In genomic region chr12:63400746-63401145, GRCh38 we compare ENCODE assay signal across 13 cellular contexts.
DNase-seq lines count a peak whose midpoint lies in the region; ATAC-seq, FAIRE-seq and TF ChIP-seq lines count a peak whose summit lies in the region.
"Had no signal": no experiment of that assay in that cellular context is flagged by ENCODE, and none has a peak within 500 bp of the region (broad histone marks: within the 10 kb centered on the region; RNA-seq: fewer than 3 reads in every experiment).

No MANE protein-coding gene starts in this region.

- H3K9me3 Mint-ChIP-seq in astrocyte (ENCODE audit: unreplicated experiment), result peaks cover 8% of the 10 kb centered on the region

- peaks cover 6% of the 10 kb centered on the region for H3K27me3 Mint-ChIP-seq in astrocyte (ENCODE audit: low read depth, unreplicated experiment)

- no peaks in the 10 kb centered on the region for H3K4me1 Mint-ChIP-seq in astrocyte (ENCODE audit: low read depth, unreplicated experiment)

- H3K9ac ChIP-seq in astrocyte (ENCODE audit: low read length), result no peak overlapping the region

- in situ Hi-C loops in Caki2 (cut with HindIII; ENCODE audit: low pct_unique_long_range_greater_than_20kb, low sequenced_read_pairs), result no loop called here

- H3K4me3 Mint-ChIP-seq in astrocyte (ENCODE audit: unreplicated experiment), result no peak overlapping the region
- H3K4me3 Mint-ChIP-seq: activated CD8-positive, alpha-beta T cell treated with anti-CD3 and anti-CD28 coated beads, Interleukin-2, amount 10 ng/mL, durations not matched to agents 7 days and 5 days had no signal

- no peaks in the 10 kb centered on the region for H3K36me3 Mint-ChIP-seq in astrocyte (ENCODE audit: low read depth, unreplicated experiment)
- H3K36me3 Mint-ChIP-seq: activated naive CD4-positive, alpha-beta T cell treated with anti-CD3 and anti-CD28 coated beads, Interleukin-2, amount 50 U/mL, for 72 hours had no signal

- H3K4me1 ChIP-seq in astrocyte (ENCODE audit: insufficient read depth, low read length), result no peaks in the 10 kb centered on the region
- H3K4me1 ChIP-seq: sigmoid colon, upper lobe of left lung had no signal

- H3K4me3 ChIP-seq in astrocyte (ENCODE audit: insufficient read depth, low read depth, low read length), result no peak overlapping the region
- H3K4me3 ChIP-seq: sigmoid colon, upper lobe of left lung had no signal

- FAIRE-seq in astrocyte (lab: Jason Lieb, UNC), result no peak

- H3K27ac ChIP-seq in astrocyte (ENCODE audit: low read depth, low read length), result no peak overlapping the region
- H3K27ac ChIP-seq: sigmoid colon, upper lobe of left lung had no signal

- H3K36me3 ChIP-seq in astrocyte (ENCODE audit: insufficient read depth, low read length), result no peaks in the 10 kb centered on the region
- H3K36me3 ChIP-seq: sigmoid colon, upper lobe of left lung had no signal

- peak overlapping the region; percentile 39 for H2AFZ ChIP-seq in astrocyte (ENCODE audit: low read depth, low read length)

- TF ChIP-seq CTCF in astrocyte (IDR thresholded peaks at IDR 0.05; ENCODE audit: insufficient read depth, low read depth, low read length), result no peak
- TF ChIP-seq CTCF in omental fat pad (IDR thresholded peaks at IDR 0.05), result no peak

- DNase-seq in Caki2 (ENCODE audit: low read depth), result peak; percentile 74
- DNase-seq in NCI-H1105 (lab: John Stamatoyannopoulos, UW), result peak; percentile 7
- peak; percentile 76 for DNase-seq in astrocyte (ENCODE audit: low read depth)
- no peak for DNase-seq in left colon
- no peak for DNase-seq in stimulated activated CD4-positive, alpha-beta T cell treated with anti-CD3 and anti-CD28 coated beads, Interleukin-15, amount 100 ng/mL, for 24 hours
- no peak for DNase-seq in activated gamma-delta T cell treated with Interleukin-2 at 50 U/mL for 16 hours
- no peak for DNase-seq in omental fat pad (ENCODE audit: low spot score)
- DNase-seq: activated CD8-positive, alpha-beta T cell treated with anti-CD3 and anti-CD28 coated beads, Interleukin-2, amount 10 ng/mL, durations not matched to agents 7 days and 5 days; effector CD4-positive, alpha-beta T cell; sigmoid colon; upper lobe of left lung had no signal

- peak; percentile 80 for ATAC-seq in left colon
- ATAC-seq in GM18517 (IDR thresholded peaks at IDR 0.05; ENCODE audit: unreplicated experiment), result no peak
- no peak for ATAC-seq in omental fat pad (ENCODE audit: low FRiP score)
- ATAC-seq: activated CD8-positive, alpha-beta T cell treated with anti-CD3 and anti-CD28 coated beads, Interleukin-2, amount 10 ng/mL, durations not matched to agents 7 days and 5 days; activated naive CD4-positive, alpha-beta T cell treated with anti-CD3 and anti-CD28 coated beads, Interleukin-2, amount 50 U/mL, for 72 hours had no signal

- H3K27me3 ChIP-seq in astrocyte (ENCODE audit: insufficient read depth, low read length), result no peaks in the 10 kb centered on the region
- H3K27me3 ChIP-seq: sigmoid colon, upper lobe of left lung had no signal

- no peaks in the 10 kb centered on the region for H4K20me1 ChIP-seq in astrocyte (ENCODE audit: insufficient read depth, low read length)

- H3K27ac Mint-ChIP-seq in astrocyte (ENCODE audit: unreplicated experiment), result no peak overlapping the region
- H3K27ac Mint-ChIP-seq: activated CD8-positive, alpha-beta T cell treated with anti-CD3 and anti-CD28 coated beads, Interleukin-2, amount 10 ng/mL, durations not matched to agents 7 days and 5 days; activated naive CD4-positive, alpha-beta T cell treated with anti-CD3 and anti-CD28 coated beads, Interleukin-2, amount 50 U/mL, for 72 hours had no signal

- H3K9me3 ChIP-seq in astrocyte (ENCODE audit: insufficient read depth, low read depth, low read length), result peaks cover 6% of the 10 kb centered on the region
- H3K9me3 ChIP-seq: sigmoid colon had no signal

- intact Hi-C loops in left colon (cut with DNase I, micrococcal nuclease), result no loop called here

- no peak overlapping the region for H3K4me2 ChIP-seq in astrocyte (ENCODE audit: low read length)

- no peaks in the 10 kb centered on the region for H3K79me2 ChIP-seq in astrocyte (ENCODE audit: insufficient read depth, low read length)

Comparison
In these comparisons a context has a peak if more than half of its experiments do, and no peak if none do; other contexts are left out.
1. DNase-seq: peak in Caki2 (single experiment), NCI-H1105 (single experiment) and astrocyte (single experiment); none in left colon (0 of 2), stimulated activated CD4-positive, alpha-beta T cell treated with anti-CD3 and anti-CD28 coated beads, Interleukin-15, amount 100 ng/mL, for 24 hours (single experiment), activated gamma-delta T cell treated with Interleukin-2 at 50 U/mL for 16 hours (single experiment) and omental fat pad (single experiment).